Comparison of ENCODE assay signal across 27 cellular contexts in genomic region chr12:20432290-20432689, GRCh38.
"Had no signal": no experiment of that assay in that cellular context is flagged by ENCODE, and none has a peak within 500 bp of the region (broad histone marks: within the 10 kb centered on the region; RNA-seq: fewer than 3 reads in every experiment).

No MANE protein-coding gene starts in this region.

- ATAC-seq: natural killer cell treated with Interleukin-12 subunit alpha and Interleukin-12 subunit beta and Interleukin-15 and Interleukin-18, amount 100 ng/mL, for 72 hours; pancreas; right lobe of liver; stimulated activated effector memory CD8-positive, alpha-beta T cell treated with anti-CD3 and anti-CD28 coated beads, Interleukin-12 subunit alpha, Interleukin-12 subunit beta, amount 100 ng/mL, for 72 hours; stimulated activated naive B cell treated with anti-CD40 and anti-IgM and Interleukin-4, amounts not matched to agents 10 μg/mL and 1 μg/mL and 100 μg/mL, for 72 hours had no signal

- H3K27me3 Mint-ChIP-seq: natural killer cell treated with Interleukin-12 subunit alpha and Interleukin-12 subunit beta and Interleukin-15 and Interleukin-18, amount 100 ng/mL, for 72 hours; stimulated activated naive B cell treated with anti-CD40 and anti-IgM and Interleukin-4, amounts not matched to agents 10 μg/mL and 1 μg/mL and 100 μg/mL, for 72 hours; stimulated activated naive CD8-positive, alpha-beta T cell treated with anti-CD3 and anti-CD28 coated beads, Interleukin-15, Interleukin-2, amounts not matched to agents 100 ng/mL and 50 ng/mL, for 24 hours had no signal

- H3K4me3 ChIP-seq: pancreas, prostate gland, right atrium auricular region, right lobe of liver, sigmoid colon, stomach, thoracic aorta, thyroid gland, tibial nerve, upper lobe of left lung, vagina had no signal

- H3K4me1 Mint-ChIP-seq: neural crest cell; stimulated activated effector memory CD8-positive, alpha-beta T cell treated with anti-CD3 and anti-CD28 coated beads, Interleukin-12 subunit alpha, Interleukin-12 subunit beta, amount 100 ng/mL, for 72 hours; stimulated activated naive B cell treated with anti-CD40 and anti-IgM and Interleukin-4, amounts not matched to agents 10 μg/mL and 1 μg/mL and 100 μg/mL, for 72 hours had no signal

- H3K36me3 ChIP-seq: neutrophil, pancreas, prostate gland, right atrium auricular region, right lobe of liver, sigmoid colon, stomach, thoracic aorta, thyroid gland, tibial nerve, upper lobe of left lung, vagina had no signal

- H3K4me1 ChIP-seq: pancreas, prostate gland, right lobe of liver, thyroid gland, tibial nerve, upper lobe of left lung, vagina had no signal

- H3K27ac ChIP-seq: neutrophil, pancreas, prostate gland, right lobe of liver, stomach, thoracic aorta, thyroid gland, tibial nerve, upper lobe of left lung, vagina had no signal

- DNase-seq: nephron progenitor cell; nucleus accumbens; pancreas; retina; right lobe of liver; sigmoid colon; small intestine; stimulated activated CD4-positive, alpha-beta T cell treated with anti-CD3 and anti-CD28 coated beads, Interleukin-15, amount 100 ng/mL, for 24 hours; stimulated activated CD4-positive, alpha-beta T cell treated with anti-CD3 and anti-CD28 coated beads, Interleukin-2, amount 100 ng/mL, for 24 hours; stimulated activated CD4-positive, alpha-beta T cell treated with anti-CD3 and anti-CD28 coated beads, Interleukin-2, amount 100 ng/mL, for 48 hours; stimulated activated CD4-positive, alpha-beta T cell treated with anti-CD3 and anti-CD28 coated beads, Interleukin-4, amount 100 ng/mL, for 24 hours; stimulated activated naive B cell treated with anti-CD40 and anti-IgM and Interleukin-4, amounts not matched to agents 10 μg/mL and 1 μg/mL and 100 μg/mL, for 72 hours; stimulated activated naive CD4-positive, alpha-beta T cell treated with Interleukin-2 at 50 U/mL for 16 hours; stomach; thyroid gland; trophoblast cell; upper lobe of left lung had no signal

- H3K9me3 ChIP-seq: neutrophil, pancreas, prostate gland, right atrium auricular region, right lobe of liver, sigmoid colon, stomach, thoracic aorta, thyroid gland, tibial nerve, upper lobe of left lung, vagina had no signal

- H3K27me3 ChIP-seq: neutrophil, pancreas, right atrium auricular region, right lobe of liver, sigmoid colon, stomach, thyroid gland, tibial nerve, upper lobe of left lung, vagina had no signal

- H3K4me3 Mint-ChIP-seq: natural killer cell treated with Interleukin-12 subunit alpha and Interleukin-12 subunit beta and Interleukin-15 and Interleukin-18, amount 100 ng/mL, for 72 hours; nephron progenitor cell; neural crest cell; stimulated activated effector memory CD8-positive, alpha-beta T cell treated with anti-CD3 and anti-CD28 coated beads, Interleukin-12 subunit alpha, Interleukin-12 subunit beta, amount 100 ng/mL, for 72 hours; stimulated activated naive B cell treated with anti-CD40 and anti-IgM and Interleukin-4, amounts not matched to agents 10 μg/mL and 1 μg/mL and 100 μg/mL, for 72 hours; stimulated activated naive CD8-positive, alpha-beta T cell treated with anti-CD3 and anti-CD28 coated beads, Interleukin-15, Interleukin-2, amounts not matched to agents 100 ng/mL and 50 ng/mL, for 24 hours had no signal

- H3K9me3 Mint-ChIP-seq: natural killer cell treated with Interleukin-12 subunit alpha and Interleukin-12 subunit beta and Interleukin-15 and Interleukin-18, amount 100 ng/mL, for 72 hours; nephron progenitor cell; neural crest cell; stimulated activated effector memory CD8-positive, alpha-beta T cell treated with anti-CD3 and anti-CD28 coated beads, Interleukin-12 subunit alpha, Interleukin-12 subunit beta, amount 100 ng/mL, for 72 hours; stimulated activated naive B cell treated with anti-CD40 and anti-IgM and Interleukin-4, amounts not matched to agents 10 μg/mL and 1 μg/mL and 100 μg/mL, for 72 hours; stimulated activated naive CD8-positive, alpha-beta T cell treated with anti-CD3 and anti-CD28 coated beads, Interleukin-15, Interleukin-2, amounts not matched to agents 100 ng/mL and 50 ng/mL, for 24 hours had no signal

- H3K36me3 Mint-ChIP-seq: natural killer cell treated with Interleukin-12 subunit alpha and Interleukin-12 subunit beta and Interleukin-15 and Interleukin-18, amount 100 ng/mL, for 72 hours; stimulated activated effector memory CD8-positive, alpha-beta T cell treated with anti-CD3 and anti-CD28 coated beads, Interleukin-12 subunit alpha, Interleukin-12 subunit beta, amount 100 ng/mL, for 72 hours; stimulated activated naive B cell treated with anti-CD40 and anti-IgM and Interleukin-4, amounts not matched to agents 10 μg/mL and 1 μg/mL and 100 μg/mL, for 72 hours had no signal
